Comparison of ENCODE assay signal across 8 cellular contexts in genomic region chr13:32838985-32839384, GRCh38.
DNase-seq lines count a peak whose midpoint lies in the region; ATAC-seq and TF ChIP-seq lines count a peak whose summit lies in the region.

No MANE protein-coding gene starts in this region.

- intact Hi-C loops in activated CD4-positive, alpha-beta T cell treated with anti-CD3 and anti-CD28 coated beads, Interleukin-2, amount 10 ng/mL, durations not matched to agents 24 days and 14 days (cut with micrococcal nuclease): no loop called here

- H3K4me3 Mint-ChIP-seq in activated CD4-positive, alpha-beta T cell treated with anti-CD3 and anti-CD28 coated beads, Interleukin-2, amount 10 ng/mL, durations not matched to agents 24 days and 14 days: peak overlapping the region; percentile 13

- H3K4me3 ChIP-seq in liver (ENCODE audit: low read depth in 1 of 3, low read length in 3 of 3): no peak overlapping the region

- H3K4me1 ChIP-seq in liver (ENCODE audit: control insufficient read depth in 4 of 4, insufficient read depth in 4 of 4, low read length in 3 of 4): peaks cover 0 to 6% (median 5%) of the 10 kb centered on the region in 4 donors

- TF ChIP-seq RAD21 in liver (IDR thresholded peaks at IDR 0.05): peak; percentile 40 to 54

- peak; percentile 80 for DNase-seq in activated CD4-positive, alpha-beta T cell treated with anti-CD3 and anti-CD28 coated beads, Interleukin-2, amount 10 ng/mL, durations not matched to agents 24 days and 14 days
- no peak for DNase-seq in activated CD4-positive, alpha-beta T cell treated with anti-CD3 and anti-CD28 coated beads for 48 hours
- DNase-seq in NCI-H774 (lab: John Stamatoyannopoulos, UW) (peak; percentile 72), HPDE6-E6E7 (ENCODE audit: extremely low spot score) (no peak), hippocampal formation (lab: John Stamatoyannopoulos, UW) (no peak)

- TF ChIP-seq CTCF in liver (IDR thresholded peaks at IDR 0.05; ENCODE audit: low read depth, low read length, missing input control): no peak

- H3K9me3 Mint-ChIP-seq in activated CD4-positive, alpha-beta T cell treated with anti-CD3 and anti-CD28 coated beads, Interleukin-2, amount 10 ng/mL, durations not matched to agents 24 days and 14 days: peaks cover 9% of the 10 kb centered on the region

- ATAC-seq in HG02943 (IDR thresholded peaks at IDR 0.05; ENCODE audit: low read depth, unreplicated experiment) (peak; percentile 72), GM18870 (IDR thresholded peaks at IDR 0.05; ENCODE audit: unreplicated experiment) (no peak)

- peak overlapping the region; percentile 21 to 66 for H3K27ac ChIP-seq in liver (ENCODE audit: low read depth in 1 of 2, low read length in 2 of 2)

- H3K4me1 Mint-ChIP-seq in activated CD4-positive, alpha-beta T cell treated with anti-CD3 and anti-CD28 coated beads, Interleukin-2, amount 10 ng/mL, durations not matched to agents 24 days and 14 days: peaks cover 24% of the 10 kb centered on the region

- H3K36me3 Mint-ChIP-seq in activated CD4-positive, alpha-beta T cell treated with anti-CD3 and anti-CD28 coated beads, Interleukin-2, amount 10 ng/mL, durations not matched to agents 24 days and 14 days (ENCODE audit: low read depth): peaks cover 7% of the 10 kb centered on the region

- H3K9ac ChIP-seq in liver (ENCODE audit: low read depth in 1 of 2, low read length in 2 of 2): peak overlapping the region in 1 of 2 donors; percentile 11

- H3K27me3 Mint-ChIP-seq in activated CD4-positive, alpha-beta T cell treated with anti-CD3 and anti-CD28 coated beads, Interleukin-2, amount 10 ng/mL, durations not matched to agents 24 days and 14 days: no peaks in the 10 kb centered on the region

- H3K27ac Mint-ChIP-seq in activated CD4-positive, alpha-beta T cell treated with anti-CD3 and anti-CD28 coated beads, Interleukin-2, amount 10 ng/mL, durations not matched to agents 24 days and 14 days: peak overlapping the region; percentile 71

- H3K27me3 ChIP-seq in liver (ENCODE audit: control insufficient read depth in 4 of 4, insufficient read depth in 4 of 4, low read length in 3 of 4): no peaks in the 10 kb centered on the region

- H3K9me3 ChIP-seq in liver (ENCODE audit: control insufficient read depth in 4 of 4, low read length in 3 of 4): no peaks in the 10 kb centered on the region

- WGBS in liver: 17% methylated on average over 3 of the region's 3 CpGs

- no peaks in the 10 kb centered on the region for H3K36me3 ChIP-seq in liver (ENCODE audit: control insufficient read depth in 4 of 4, insufficient read depth in 3 of 4, low read depth in 1 of 4, low read length in 3 of 4)

TF ChIP-seq in liver, 16 proteins besides CTCF, POLR2A, EP300 and RAD21:
- peak; percentile 42 for TF ChIP-seq FOXA2 (IDR thresholded peaks at IDR 0.05)
- TF ChIP-seq ZBTB33 (IDR thresholded peaks at IDR 0.05): no peak
- no peak for TF ChIP-seq GABPA (IDR thresholded peaks at IDR 0.05 in 1 of 2, conservative IDR thresholded peaks at IDR 0.05 in 1 of 2)
- no peak for TF ChIP-seq MAX (IDR thresholded peaks at IDR 0.05)
- TF ChIP-seq YY1 (IDR thresholded peaks at IDR 0.05): no peak
- TF ChIP-seq FOXA1 (IDR thresholded peaks at IDR 0.05): no peak
- TF ChIP-seq NR2F2 (IDR thresholded peaks at IDR 0.05): no peak
- no peak for TF ChIP-seq REST (IDR thresholded peaks at IDR 0.05)
- TF ChIP-seq TAF1 (conservative IDR thresholded peaks at IDR 0.05): no peak
- no peak for TF ChIP-seq ATF3 (IDR thresholded peaks at IDR 0.05)
- TF ChIP-seq JUND (IDR thresholded peaks at IDR 0.05): no peak
- TF ChIP-seq HNF4G (IDR thresholded peaks at IDR 0.05): no peak
- TF ChIP-seq HNF4A (conservative IDR thresholded peaks at IDR 0.05): peak; percentile 4 to 36
- TF ChIP-seq SP1 (IDR thresholded peaks at IDR 0.05): peak; percentile 79
- TF ChIP-seq EGR1 (IDR thresholded peaks at IDR 0.05; ENCODE audit: low read depth in 2 of 2): no peak
- TF ChIP-seq RXRA (IDR thresholded peaks at IDR 0.05): peak; percentile 32 to 37

Comparison
In these comparisons a context has a peak if more than half of its experiments do, and no peak if none do; other contexts are left out.
1. DNase-seq: peak in activated CD4-positive, alpha-beta T cell treated with anti-CD3 and anti-CD28 coated beads, Interleukin-2, amount 10 ng/mL, durations not matched to agents 24 days and 14 days (single experiment) and NCI-H774 (single experiment); none in activated CD4-positive, alpha-beta T cell treated with anti-CD3 and anti-CD28 coated beads for 48 hours (single experiment), HPDE6-E6E7 (single experiment) and hippocampal formation (0 of 2).